ENCODE assay signal across 1 cellular context in the genomic region with DNA sequence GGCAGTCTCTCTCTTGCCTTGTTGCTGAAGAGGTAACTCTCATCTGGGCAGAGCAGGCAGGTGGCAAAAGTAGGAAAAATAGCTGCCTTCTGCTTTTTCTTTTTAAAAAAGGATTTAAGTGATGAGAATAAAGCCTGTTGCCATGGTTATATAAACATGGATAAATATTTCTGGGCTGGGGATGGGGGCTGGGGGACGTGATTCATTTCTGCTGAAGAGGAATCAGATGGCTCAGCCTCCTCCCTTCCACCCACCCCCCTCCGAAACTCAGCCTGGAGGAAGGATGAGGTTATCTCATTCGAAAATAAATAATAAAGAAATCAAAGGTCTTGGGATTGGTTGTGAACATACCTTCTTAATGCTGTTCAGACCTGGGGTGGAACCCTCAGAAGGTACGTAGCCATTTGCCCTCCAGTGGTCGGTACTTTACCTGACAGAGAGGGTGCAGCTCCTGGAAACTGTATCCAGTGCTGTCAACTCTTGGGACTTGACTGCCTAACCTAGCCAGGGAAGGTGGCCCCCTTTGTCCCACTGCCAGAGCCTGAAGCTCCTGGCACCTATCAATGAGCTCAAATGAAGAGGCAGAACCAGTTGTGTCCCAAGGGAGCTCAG.
TF ChIP-seq lines count a peak whose summit lies in the region.

No MANE protein-coding gene starts in this region.

TF ChIP-seq in H1, 55 proteins besides CTCF, POLR2A, EP300 and RAD21:
- TF ChIP-seq SRF (IDR thresholded peaks at IDR 0.05; ENCODE audit: low read depth, low read length) = no peak
- TF ChIP-seq SP1 (IDR thresholded peaks at IDR 0.05; ENCODE audit: low read depth, low read length) = no peak
- no peak for TF ChIP-seq TBP (IDR thresholded peaks at IDR 0.05; ENCODE audit: low read depth, low read length)
